In genomic region chr2:71452565-71452964, GRCh38 we compare ENCODE assay signal across 9 cellular contexts. TPM values are rescaled to one million over a fixed set of nuclear protein-coding genes. Genes with fewer than 3 reads are reported as not detected.
DNase-seq lines count a peak whose midpoint lies in the region; ATAC-seq and TF ChIP-seq lines count a peak whose summit lies in the region.
"Had no signal": no experiment of that assay in that cellular context is flagged by ENCODE, and none has a peak within 500 bp of the region (broad histone marks: within the 10 kb centered on the region; RNA-seq: fewer than 3 reads in every experiment).

No MANE protein-coding gene starts in this region.

- peaks cover 43% of the 10 kb centered on the region for H3K4me1 Mint-ChIP-seq in glutamatergic neuron (ENCODE audit: low read depth, unreplicated experiment)
- peaks cover 36% of the 10 kb centered on the region for H3K4me1 Mint-ChIP-seq in stimulated activated naive CD8-positive, alpha-beta T cell treated with anti-CD3 and anti-CD28 coated beads, Interleukin-15, amount 100 ng/mL, for 72 hours
- peaks cover 19% of the 10 kb centered on the region for H3K4me1 Mint-ChIP-seq in activated naive CD4-positive, alpha-beta T cell treated with anti-CD3 and anti-CD28 coated beads, Interleukin-2, amount 10 ng/mL, durations not matched to agents 7 days and 5 days

- no peak overlapping the region for H3K27ac Mint-ChIP-seq in glutamatergic neuron (ENCODE audit: unreplicated experiment)
- H3K27ac Mint-ChIP-seq in stimulated activated naive CD8-positive, alpha-beta T cell treated with anti-CD3 and anti-CD28 coated beads, Interleukin-15, amount 100 ng/mL, for 72 hours, result no peak overlapping the region
- H3K27ac Mint-ChIP-seq in activated naive CD4-positive, alpha-beta T cell treated with anti-CD3 and anti-CD28 coated beads, Interleukin-2, amount 10 ng/mL, durations not matched to agents 7 days and 5 days, result no peak overlapping the region

- peak; percentile 45 for DNase-seq in COLO829 (ENCODE audit: low spot score)
- DNase-seq in HK-2 (ENCODE audit: unreplicated experiment), result peak; percentile 56
- DNase-seq in SJCRH30, result peak; percentile 97
- DNase-seq in glutamatergic neuron, result peak; percentile 64
- peak in 1 of 2 donors; percentile 59 for DNase-seq in stimulated activated naive CD8-positive, alpha-beta T cell treated with anti-CD3 and anti-CD28 coated beads, Interleukin-15, amount 100 ng/mL, for 72 hours
- no peak for DNase-seq in dorsolateral prefrontal cortex
- DNase-seq in activated naive CD4-positive, alpha-beta T cell treated with anti-CD3 and anti-CD28 coated beads, Interleukin-2, amount 10 ng/mL, durations not matched to agents 7 days and 5 days, result no peak

- CTCF ChIA-PET in activated naive CD4-positive, alpha-beta T cell treated with anti-CD3 and anti-CD28 coated beads, Interleukin-2, amount 10 ng/mL, durations not matched to agents 7 days and 5 days (lab: Charles Lee), result interaction anchor here (4.7 kb wide), 1 partner anchor 8 kb away, joined by 25 read pairs; no protein-coding TSS in a partner anchor

- TF ChIP-seq CTCF in glutamatergic neuron (IDR thresholded peaks at IDR 0.05; ENCODE audit: partially characterized antibody, unreplicated experiment), result no peak
- TF ChIP-seq CTCF in dorsolateral prefrontal cortex (IDR thresholded peaks at IDR 0.05 in 54 of 56, conservative IDR thresholded peaks at IDR 0.05 in 2 of 56; ENCODE audit: low read depth in 1 of 56, partially characterized antibody in 56 of 56), result no peak

- intact Hi-C loops in dorsolateral prefrontal cortex (cut with DNase I), result no loop called here

- H3K4me3 ChIP-seq in SJCRH30 (peak overlapping the region; percentile 68), dorsolateral prefrontal cortex (no peak overlapping the region)

- H3K36me3 ChIP-seq in SJCRH30, result no peaks in the 10 kb centered on the region; the same call in 1 of the 2 replicates

- ATAC-seq in stimulated activated naive CD8-positive, alpha-beta T cell treated with anti-CD3 and anti-CD28 coated beads, Interleukin-15, amount 100 ng/mL, for 72 hours, result peak; percentile 90
- no peak for ATAC-seq in GM21737 (IDR thresholded peaks at IDR 0.05; ENCODE audit: unreplicated experiment)

- H3K9me3 ChIP-seq in SJCRH30 (replicated peaks), result no peaks in the 10 kb centered on the region

- H3K4me1 ChIP-seq in SJCRH30, result peaks cover 43% of the 10 kb centered on the region

- no peaks in the 10 kb centered on the region for H3K36me3 Mint-ChIP-seq in glutamatergic neuron (ENCODE audit: unreplicated experiment)
- no peaks in the 10 kb centered on the region for H3K36me3 Mint-ChIP-seq in activated naive CD4-positive, alpha-beta T cell treated with anti-CD3 and anti-CD28 coated beads, Interleukin-2, amount 10 ng/mL, durations not matched to agents 7 days and 5 days

- no peaks in the 10 kb centered on the region for H3K27me3 ChIP-seq in SJCRH30
- H3K27me3 ChIP-seq in dorsolateral prefrontal cortex, result peaks cover 0 to 23% (median 0%) of the 10 kb centered on the region in 45 donors

- H3K9me3 Mint-ChIP-seq in glutamatergic neuron (ENCODE audit: unreplicated experiment), result peaks cover 16% of the 10 kb centered on the region
- H3K9me3 Mint-ChIP-seq in stimulated activated naive CD8-positive, alpha-beta T cell treated with anti-CD3 and anti-CD28 coated beads, Interleukin-15, amount 100 ng/mL, for 72 hours, result no peaks in the 10 kb centered on the region
- H3K9me3 Mint-ChIP-seq in activated naive CD4-positive, alpha-beta T cell treated with anti-CD3 and anti-CD28 coated beads, Interleukin-2, amount 10 ng/mL, durations not matched to agents 7 days and 5 days, result no peaks in the 10 kb centered on the region

- H3K27me3 Mint-ChIP-seq in glutamatergic neuron (ENCODE audit: unreplicated experiment), result peaks cover 20% of the 10 kb centered on the region
- H3K27me3 Mint-ChIP-seq in stimulated activated naive CD8-positive, alpha-beta T cell treated with anti-CD3 and anti-CD28 coated beads, Interleukin-15, amount 100 ng/mL, for 72 hours, result peaks cover 60% of the 10 kb centered on the region
- H3K27me3 Mint-ChIP-seq in activated naive CD4-positive, alpha-beta T cell treated with anti-CD3 and anti-CD28 coated beads, Interleukin-2, amount 10 ng/mL, durations not matched to agents 7 days and 5 days, result peaks cover 70% of the 10 kb centered on the region

- H3K27ac ChIP-seq in SJCRH30 (peak overlapping the region; percentile 77), dorsolateral prefrontal cortex (no peak overlapping the region)
- H3K27ac ChIP-seq: KMS-11 had no signal

- peak overlapping the region; percentile 13 for H3K4me3 Mint-ChIP-seq in glutamatergic neuron (ENCODE audit: unreplicated experiment)
- no peak overlapping the region for H3K4me3 Mint-ChIP-seq in stimulated activated naive CD8-positive, alpha-beta T cell treated with anti-CD3 and anti-CD28 coated beads, Interleukin-15, amount 100 ng/mL, for 72 hours
- H3K4me3 Mint-ChIP-seq in activated naive CD4-positive, alpha-beta T cell treated with anti-CD3 and anti-CD28 coated beads, Interleukin-2, amount 10 ng/mL, durations not matched to agents 7 days and 5 days, result no peak overlapping the region

RNA-seq across cellular contexts. Expression of gene DYSF, which starts 0.8 kb away (rescaled TPM):
- 13.9 and 15.2 TPM in 2 replicates for total RNA-seq in SJCRH30 (2014; rRNA removed; shearing (Covaris generic))
- 11.1 TPM for total RNA-seq in glutamatergic neuron (ENCODE audit: unreplicated experiment)
- 100 to 1,000 TPM in 12 of 120 experiments, 10 to 100 TPM in 108; 15.6 to 237 (median 50.5) TPM for total RNA-seq in dorsolateral prefrontal cortex

Comparison
In these comparisons a context has a peak if more than half of its experiments do, and no peak if none do; other contexts are left out.
1. DNase-seq: peak in COLO829 (single experiment), HK-2 (single experiment), SJCRH30 (2 of 2) and glutamatergic neuron (single experiment); none in dorsolateral prefrontal cortex (0 of 10) and activated naive CD4-positive, alpha-beta T cell treated with anti-CD3 and anti-CD28 coated beads, Interleukin-2, amount 10 ng/mL, durations not matched to agents 7 days and 5 days (single experiment).